ENCODE assay signal across 7 cellular contexts in the genomic region with DNA sequence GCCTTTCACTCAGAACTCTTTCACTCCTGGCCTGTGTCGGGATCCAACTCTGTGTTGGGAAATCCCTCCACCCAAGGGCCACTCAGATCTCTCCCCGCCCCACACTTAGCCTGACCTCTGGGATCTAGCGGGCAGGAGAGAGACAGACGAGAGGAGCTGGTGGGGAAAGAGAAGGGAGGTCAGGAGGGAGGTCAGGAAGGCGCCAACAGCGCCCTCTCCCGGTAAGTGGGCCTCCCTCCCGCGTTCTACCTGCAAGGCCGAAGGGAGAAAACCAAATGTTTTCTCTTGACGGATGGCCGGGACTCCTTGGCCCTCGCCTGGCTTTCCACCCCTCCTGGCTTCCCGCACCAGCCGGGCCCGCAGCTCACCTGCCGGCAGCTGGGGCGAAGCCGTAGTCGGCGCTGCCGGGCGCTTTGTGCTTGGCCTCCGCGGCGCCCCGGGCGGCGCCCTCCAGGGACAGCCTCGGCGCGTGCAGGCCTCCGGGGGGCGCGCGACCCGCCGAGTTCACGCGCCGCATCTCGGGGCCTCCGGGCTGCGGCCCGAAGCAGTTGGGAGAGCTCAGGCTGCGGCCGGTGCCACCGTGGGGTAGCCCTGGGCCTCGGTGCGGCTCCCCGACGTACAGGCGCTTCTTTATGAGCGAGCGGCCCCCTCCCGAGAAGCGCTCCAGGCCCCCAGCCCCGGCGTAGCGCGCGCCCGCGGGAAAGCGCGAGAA. TPM values are rescaled to one million over a fixed set of nuclear protein-coding genes. Genes with fewer than 3 reads are reported as not detected.
DNase-seq lines count a peak whose midpoint lies in the region; ATAC-seq and TF ChIP-seq lines count a peak whose summit lies in the region.

No MANE protein-coding gene starts in this region.

- DNase-seq in activated gamma-delta T cell (lab: John Stamatoyannopoulos, UW) (peak; percentile 39), Right ventricle myocardium superior (peak; percentile 86), uterus (peak; percentile 47 to 57), HCEC 1CT (no peak)

- no peak for TF ChIP-seq POLR2A in uterus (IDR thresholded peaks at IDR 0.05)

- peak overlapping the region; percentile 86 for H2AFZ ChIP-seq in OCI-LY3 (ENCODE audit: low read depth, low read length)

- H3K4me1 ChIP-seq in OCI-LY3 (ENCODE audit: low read length) (peaks cover 14% of the 10 kb centered on the region), rectal smooth muscle tissue (ENCODE audit: control insufficient read depth, insufficient read depth, low read length) (peaks cover 4% of the 10 kb centered on the region), uterus (no peaks in the 10 kb centered on the region)

- H3K27ac ChIP-seq in OCI-LY3 (ENCODE audit: low read length) (peak overlapping the region; percentile 49), rectal smooth muscle tissue (ENCODE audit: low read depth, low read length) (no peak overlapping the region), uterus (no peak overlapping the region)

- H3K36me3 ChIP-seq in OCI-LY3 (replicated peaks; ENCODE audit: low read depth, low read length) (no peaks in the 10 kb centered on the region), rectal smooth muscle tissue (ENCODE audit: control insufficient read depth, insufficient read depth, low read length) (no peaks in the 10 kb centered on the region), uterus (no peaks in the 10 kb centered on the region)

- H3K27me3 ChIP-seq in OCI-LY3 (ENCODE audit: low read depth, low read length) (peaks cover 9% of the 10 kb centered on the region), rectal smooth muscle tissue (ENCODE audit: control insufficient read depth, insufficient read depth, low read length) (peaks cover 4% of the 10 kb centered on the region), uterus (no peaks in the 10 kb centered on the region)

- intact Hi-C loops in Right ventricle myocardium superior (cut with DNase I) (no loop called here), uterus (cut with DNase I; ENCODE audit: low total_unique reads) (no loop called here)

- H3K4me2 ChIP-seq in OCI-LY3 (ENCODE audit: low read length), result peak overlapping the region; percentile 90

- no peaks in the 10 kb centered on the region for H3K79me2 ChIP-seq in OCI-LY3 (ENCODE audit: low read length)

- H3K9me3 ChIP-seq in OCI-LY3 (ENCODE audit: insufficient read depth, low read length) (no peaks in the 10 kb centered on the region), uterus (no peaks in the 10 kb centered on the region)

- H4K20me1 ChIP-seq in OCI-LY3 (ENCODE audit: insufficient read depth, low read length), result no peaks in the 10 kb centered on the region

- H3K9ac ChIP-seq in OCI-LY3 (ENCODE audit: low read length) (peak overlapping the region; percentile 76), rectal smooth muscle tissue (ENCODE audit: low read length) (no peak overlapping the region)

- H3K4me3 ChIP-seq in OCI-LY3 (ENCODE audit: low read length) (peak overlapping the region; percentile 82), rectal smooth muscle tissue (ENCODE audit: low read length) (peak overlapping the region; percentile 52), uterus (peak overlapping the region; percentile 18 to 28)

- ATAC-seq in GM21381 (IDR thresholded peaks at IDR 0.05; ENCODE audit: unreplicated experiment) (peak; percentile 63), Right ventricle myocardium superior (ENCODE audit: poor library complexity) (peak; percentile 89)

- peak; percentile 97 for TF ChIP-seq CTCF in OCI-LY3 (IDR thresholded peaks at IDR 0.05; ENCODE audit: low read depth, low read length)
- TF ChIP-seq CTCF in uterus (IDR thresholded peaks at IDR 0.05), result peak; percentile 23 to 47 (median 32)

RNA-seq across cellular contexts. Expression of a gene that starts 38.2 kb away (rescaled TPM):
- total RNA-seq in Right ventricle myocardium superior (1.9 TPM), uterus (1 to 10 TPM in 2 of 4 donors, under 1 TPM in 1, not detected in 1; 0.91 to 2.4 (median 1.0) TPM)

RNA-seq across cellular contexts. Expression of a gene that starts 53.9 kb away (rescaled TPM):
- total RNA-seq in Right ventricle myocardium superior (28.7 TPM), uterus (10 to 100 TPM; 16.0 to 45.6 (median 37.5) TPM)

Comparison
In these comparisons a context has a peak if more than half of its experiments do, and no peak if none do; other contexts are left out.
1. H3K4me3 ChIP-seq: peak in every context shown above with its lines; median percentile 82 in OCI-LY3; 52 in rectal smooth muscle tissue; 23 in uterus.